ENCODE assay signal across 23 cellular contexts in the genomic region with DNA sequence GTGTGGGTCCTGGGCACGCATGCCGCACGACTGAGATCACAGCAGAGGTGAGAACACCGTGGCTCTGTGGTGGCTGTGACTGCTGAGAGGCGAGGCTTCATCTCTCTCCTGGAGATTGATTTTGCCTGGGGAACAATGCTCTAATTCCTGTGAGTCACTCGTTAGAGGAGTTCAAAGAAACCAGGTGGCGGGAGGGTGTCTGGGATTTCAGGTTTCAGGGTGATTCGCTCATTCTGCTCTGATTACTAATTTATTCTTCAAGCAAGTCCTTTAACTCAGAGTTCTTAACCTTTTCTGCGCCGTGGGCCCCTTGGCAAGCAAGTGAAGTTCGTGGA. TPM values are rescaled to one million over a fixed set of nuclear protein-coding genes. Genes with fewer than 3 reads are reported as not detected.
A peak's percentile ranks its signal among the peaks of the same experiment; 100 is the strongest.
DNase-seq lines count a peak whose midpoint lies in the region; ATAC-seq, FAIRE-seq and TF ChIP-seq lines count a peak whose summit lies in the region.
"Had no signal": no experiment of that assay in that cellular context is flagged by ENCODE, and none has a peak within 500 bp of the region (broad histone marks: within the 10 kb centered on the region; RNA-seq: fewer than 3 reads in every experiment).

No MANE protein-coding gene starts in this region.

- H3K36me3 ChIP-seq in Karpas-422 (ENCODE audit: insufficient read depth, low read length): no peaks in the 10 kb centered on the region
- H3K36me3 ChIP-seq: cardiac muscle cell, uterus had no signal

- H3K9me2 ChIP-seq in Karpas-422 (replicated peaks; ENCODE audit: insufficient read depth, low read length): no peaks in the 10 kb centered on the region

- H3K4me3 ChIP-seq in astrocyte of the spinal cord (ENCODE audit: low read depth, low read length): no peak overlapping the region
- no peak overlapping the region for H3K4me3 ChIP-seq in Karpas-422 (ENCODE audit: low read length)
- H3K4me3 ChIP-seq: cardiac muscle cell, K562, uterus had no signal

- H3K4me2 ChIP-seq in Karpas-422 (ENCODE audit: low read depth, low read length, poor library complexity, severe bottlenecking): no peak overlapping the region

- no peak overlapping the region for H2AFZ ChIP-seq in Karpas-422 (ENCODE audit: low read length)
- H2AFZ ChIP-seq: parathyroid adenoma had no signal

- TF ChIP-seq CTCF in astrocyte of the spinal cord (IDR thresholded peaks at IDR 0.05; ENCODE audit: low read depth, low read length): no peak

- in situ Hi-C loops in astrocyte of the spinal cord (cut with HindIII; ENCODE audit: low sequenced_read_pairs): no loop called here

- no peak overlapping the region for H3K27ac ChIP-seq in Karpas-422 (ENCODE audit: low read length)
- H3K27ac ChIP-seq: cardiac muscle cell, parathyroid adenoma, uterus had no signal

- H4K20me1 ChIP-seq in Karpas-422 (ENCODE audit: insufficient read depth, low read depth, low read length): 0 out of 2 replicates have a peak, but pooled peaks cover 4% of the 10 kb centered on the region

- H3K4me1 ChIP-seq in Karpas-422 (ENCODE audit: low read length): no peaks in the 10 kb centered on the region
- H3K4me1 ChIP-seq: parathyroid adenoma, uterus had no signal

- no peaks in the 10 kb centered on the region for H3K9me3 ChIP-seq in Karpas-422 (ENCODE audit: low read length)
- H3K9me3 ChIP-seq: uterus had no signal

- no peak overlapping the region for H3K9ac ChIP-seq in Karpas-422 (ENCODE audit: low read length)
- H3K9ac ChIP-seq: parathyroid adenoma had no signal

- DNase-seq in Daoy (ENCODE audit: low read depth): peak; percentile 67
- DNase-seq in HTR-8/SVneo (ENCODE audit: insufficient read length, low spot score): no peak
- DNase-seq in astrocyte of the spinal cord (ENCODE audit: low read depth, low spot score): peak; percentile 52
- DNase-seq in left kidney (ENCODE audit: low read depth, low spot score): peak; percentile 67
- DNase-seq in Karpas-422: no peak
- DNase-seq in DMS79 treated with DMSO at 0.1 percent for 48 hours (lab: John Stamatoyannopoulos, UW): no peak
- DNase-seq: activated CD8-positive, alpha-beta memory T cell treated with anti-CD3 and anti-CD28 coated beads, Interleukin-2, amount 50 U/mL, for 48 hours; activated naive CD4-positive, alpha-beta T cell treated with anti-CD3 and anti-CD28 coated beads, Interleukin-2, amount 50 U/mL, for 16 hours; effector memory CD4-positive, alpha-beta T cell; foreskin melanocyte; GOT3; NCI-H1105 treated with DMSO at 0.1 percent for 48 hours; NCI-H446; stimulated activated naive CD8-positive, alpha-beta T cell treated with anti-CD3 and anti-CD28 coated beads, Interleukin-15, Interleukin-2, amounts not matched to agents 100 U/mL and 50 U/mL, for 24 hours; T-cell; uterus had no signal

- H3K79me2 ChIP-seq in Karpas-422 (ENCODE audit: low read length): no peaks in the 10 kb centered on the region
- H3K79me2 ChIP-seq: parathyroid adenoma had no signal

- ATAC-seq in GM21360 (IDR thresholded peaks at IDR 0.05; ENCODE audit: unreplicated experiment) (no peak), HG03520 (IDR thresholded peaks at IDR 0.05; ENCODE audit: unreplicated experiment) (no peak)
- ATAC-seq: activated CD4-positive, CD25-positive, alpha-beta regulatory T cell treated with anti-CD3 and anti-CD28 coated beads, Interleukin-2, amount 50 U/mL, for 24 hours; K562; stimulated activated naive CD8-positive, alpha-beta T cell treated with anti-CD3 and anti-CD28 coated beads, Interleukin-15, Interleukin-2, amounts not matched to agents 100 U/mL and 50 U/mL, for 24 hours; T-cell had no signal

- H3K27me3 ChIP-seq in Karpas-422 (ENCODE audit: low read length): no peaks in the 10 kb centered on the region
- H3K27me3 ChIP-seq: cardiac muscle cell, uterus had no signal

- peak; percentile 75 for FAIRE-seq in HTR-8/SVneo (lab: Jason Lieb, UNC)
- FAIRE-seq: K562 had no signal

RNA-seq across cellular contexts. Expression of gene GLI2, which starts 56.3 kb away (rescaled TPM):
- 4.2 and 45.6 TPM in 2 replicates for total RNA-seq in Daoy (2014; rRNA removed; shearing (Covaris generic))
- 0.07 TPM in 1 of 2 replicates, not detected in the other for total RNA-seq in Karpas-422 (2014; rRNA removed; shearing (Covaris generic); ENCODE audit: low replicate concordance)
- total RNA-seq: mononuclear cell had no signal

Comparison
In these comparisons a context has a peak if more than half of its experiments do, and no peak if none do; other contexts are left out.
1. DNase-seq: peak in Daoy (single experiment), astrocyte of the spinal cord (single experiment) and left kidney (single experiment); none in HTR-8/SVneo (single experiment), Karpas-422 (single experiment) and DMS79 treated with DMSO at 0.1 percent for 48 hours (single experiment).